In the genomic region with DNA sequence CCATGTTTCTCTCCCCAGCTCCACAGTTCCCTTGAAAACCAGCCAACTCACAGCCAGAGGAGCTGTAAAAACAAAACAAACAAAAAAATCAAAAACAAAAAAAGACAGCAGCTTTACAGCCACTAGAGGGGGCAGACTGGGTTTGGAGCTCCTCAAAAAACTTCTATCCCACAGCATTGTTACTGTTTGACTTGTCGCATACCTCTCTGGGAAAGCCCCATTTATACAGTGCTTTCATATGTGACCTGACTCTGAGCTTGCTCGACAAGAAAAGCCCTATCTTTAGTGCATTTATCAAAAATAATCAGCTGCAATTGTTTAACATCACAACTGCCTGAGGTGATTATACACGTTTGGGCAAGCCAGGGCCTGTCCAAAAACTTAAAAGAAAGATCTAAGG, we compare ENCODE assay signal across 8 cellular contexts. TPM values are rescaled to one million over a fixed set of nuclear protein-coding genes. Genes with fewer than 3 reads are reported as not detected.
DNase-seq lines count a peak whose midpoint lies in the region; ATAC-seq and TF ChIP-seq lines count a peak whose summit lies in the region.

No MANE protein-coding gene starts in this region.

- peaks cover 24% of the 10 kb centered on the region for H3K9me3 Mint-ChIP-seq in endodermal cell

- H3K4me1 Mint-ChIP-seq in endodermal cell = peaks cover 3% of the 10 kb centered on the region

- no peak overlapping the region for H3K27ac ChIP-seq in endodermal cell (ENCODE audit: low read depth, low read length)
- no peak overlapping the region for H3K27ac ChIP-seq in parathyroid adenoma

- H3K4me1 ChIP-seq in endodermal cell (ENCODE audit: control insufficient read depth, insufficient read depth, low read length) (no peaks in the 10 kb centered on the region), parathyroid adenoma (no peaks in the 10 kb centered on the region)

- H3K27me3 Mint-ChIP-seq in endodermal cell (ENCODE audit: insufficient read depth) = no peaks in the 10 kb centered on the region

- no peaks in the 10 kb centered on the region for H3K79me2 ChIP-seq in parathyroid adenoma

- no peak overlapping the region for H3K4me3 Mint-ChIP-seq in endodermal cell

- H3K27ac Mint-ChIP-seq in endodermal cell = peak overlapping the region; percentile 76

- H3K4me3 ChIP-seq in endodermal cell (ENCODE audit: low read length) = no peak overlapping the region
- no peak overlapping the region for H3K4me3 ChIP-seq in parathyroid adenoma (ENCODE audit: low read depth, low read length)

- ATAC-seq in GM18867 (IDR thresholded peaks at IDR 0.05; ENCODE audit: unreplicated experiment) = peak; percentile 99
- peak; percentile 91 for ATAC-seq in HG02943 (IDR thresholded peaks at IDR 0.05; ENCODE audit: low read depth, unreplicated experiment)

- DNase-seq in Caki2 (ENCODE audit: low read depth) (peak; percentile 74), NCI-H446 (lab: John Stamatoyannopoulos, UW) (peak; percentile 13 to 41), endodermal cell (peak; percentile 51), epidermal melanocyte (ENCODE audit: insufficient read length, low spot score) (no peak), middle frontal gyrus (ENCODE audit: extremely low spot score, low spot score) (no peak)

- TF ChIP-seq CTCF in endodermal cell (conservative IDR thresholded peaks at IDR 0.05) (peak; percentile 81), parathyroid adenoma (IDR thresholded peaks at IDR 0.05) (peak; percentile 48)

- no peaks in the 10 kb centered on the region for H3K27me3 ChIP-seq in endodermal cell (ENCODE audit: control insufficient read depth, insufficient read depth, low read length, poor library complexity, severe bottlenecking)
- H3K27me3 ChIP-seq in parathyroid adenoma (ENCODE audit: control insufficient read depth, insufficient read depth, low read length) = no peaks in the 10 kb centered on the region

- no peak overlapping the region for H3K4me2 ChIP-seq in parathyroid adenoma (ENCODE audit: low read length)

- H3K9me3 ChIP-seq in endodermal cell (ENCODE audit: control insufficient read depth, low read length) (no peaks in the 10 kb centered on the region), parathyroid adenoma (ENCODE audit: control insufficient read depth, low read length) (no peaks in the 10 kb centered on the region)

- 13 to 56% methylated on average over 1 to 3 of the region's 3 CpGs for WGBS in endodermal cell (ENCODE audit: insufficient coverage in 1 of 2, insufficient read length in 1 of 2), 2 experiments

- H3K36me3 Mint-ChIP-seq in endodermal cell (ENCODE audit: low read depth) = no peaks in the 10 kb centered on the region

- in situ Hi-C loops in Caki2 (cut with HindIII; ENCODE audit: low pct_unique_long_range_greater_than_20kb, low sequenced_read_pairs) = no loop called here

- H3K36me3 ChIP-seq in endodermal cell (ENCODE audit: control insufficient read depth, insufficient read depth, low read length) = no peaks in the 10 kb centered on the region
- no peaks in the 10 kb centered on the region for H3K36me3 ChIP-seq in parathyroid adenoma (ENCODE audit: control insufficient read depth, insufficient read depth, low read length)

- no peak overlapping the region for H2AFZ ChIP-seq in parathyroid adenoma

- no peak overlapping the region for H3K9ac ChIP-seq in endodermal cell (ENCODE audit: extremely low read depth, low read length, poor library complexity, severe bottlenecking)
- no peak overlapping the region for H3K9ac ChIP-seq in parathyroid adenoma

RNA-seq across cellular contexts. Expression of gene TSPAN6, which starts 21.6 kb away (rescaled TPM):
- total RNA-seq in Caki2 (2014; rRNA removed; shearing (Covaris generic); ENCODE audit: low replicate concordance) = 16.9 and 39.9 TPM in 2 replicates
- 10 to 100 TPM; 60.4 to 77.7 TPM for total RNA-seq in endodermal cell
- polyA plus RNA-seq in endodermal cell (2013, experiment 1 of 2) = 99.6 TPM
- 90.0 TPM for polyA plus RNA-seq in endodermal cell (2013, experiment 2 of 2)

RNA-seq across cellular contexts. Expression of gene SRPX2, which starts 29.0 kb away (rescaled TPM):
- total RNA-seq in Caki2 (2014; rRNA removed; shearing (Covaris generic); ENCODE audit: low replicate concordance) = 5.8 and 11.2 TPM in 2 replicates
- under 1 TPM in 1 of 2 donors, not detected in 1; 0.44 TPM for total RNA-seq in endodermal cell
- 0.61 TPM for polyA plus RNA-seq in endodermal cell (2013, experiment 1 of 2)
- polyA plus RNA-seq in endodermal cell (2013, experiment 2 of 2) = 1.2 TPM

RNA-seq across cellular contexts. Expression of gene TNMD, which starts 30.3 kb away (rescaled TPM):
- total RNA-seq in Caki2 (2014; rRNA removed; shearing (Covaris generic); ENCODE audit: low replicate concordance) = not detected in 2 replicates
- total RNA-seq in endodermal cell = 1 to 10 TPM in 1 of 2 donors, under 1 TPM in 1; 0.33 to 5.0 TPM
- 0.18 TPM for polyA plus RNA-seq in endodermal cell (2013, experiment 1 of 2)
- 0.33 TPM for polyA plus RNA-seq in endodermal cell (2013, experiment 2 of 2)

Comparison
In these comparisons a context has a peak if more than half of its experiments do, and no peak if none do; other contexts are left out.
1. DNase-seq: peak in Caki2 (single experiment), NCI-H446 (2 of 2) and endodermal cell (single experiment); none in epidermal melanocyte (single experiment) and middle frontal gyrus (single experiment).